ENCODE assay signal across 12 cellular contexts in the genomic region with DNA sequence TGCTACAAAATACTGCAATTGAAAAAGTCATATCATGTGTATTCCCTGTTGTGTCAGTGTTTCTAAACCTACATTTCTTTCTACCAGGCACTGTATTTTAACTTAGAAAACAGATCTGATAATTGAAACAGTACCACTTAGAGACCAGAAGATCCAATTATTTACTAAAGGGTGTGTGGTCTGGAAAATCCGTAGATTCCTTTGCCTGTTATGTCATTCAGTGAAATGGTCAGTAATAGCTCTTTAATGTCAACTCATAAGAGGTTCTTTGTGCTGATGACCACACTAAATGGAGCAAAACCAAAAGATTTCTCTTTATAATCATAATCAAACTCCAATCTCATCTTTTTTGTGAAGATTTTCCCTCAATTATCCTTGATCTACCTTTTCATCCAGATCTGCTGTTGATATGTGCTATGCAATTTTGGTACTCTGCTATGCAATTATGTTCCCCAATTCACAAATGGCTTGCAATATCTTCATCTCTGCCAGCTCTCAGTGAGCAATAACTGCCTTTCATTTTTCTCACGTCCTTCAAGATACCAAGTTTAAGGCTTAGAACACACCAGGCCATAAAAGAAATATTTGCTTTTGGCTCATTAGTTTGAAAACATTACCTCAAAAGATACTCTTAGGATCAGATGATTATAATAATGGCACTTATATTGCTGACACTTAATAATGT.
"Had no signal": no experiment of that assay in that cellular context is flagged by ENCODE, and none has a peak within 500 bp of the region (broad histone marks: within the 10 kb centered on the region; RNA-seq: fewer than 3 reads in every experiment).

No MANE protein-coding gene starts in this region.

- H3K27me3 ChIP-seq: ascending aorta, thyroid gland had no signal

- H2AFZ ChIP-seq: parathyroid adenoma had no signal

- H3K9ac ChIP-seq: parathyroid adenoma had no signal

- H3K4me3 ChIP-seq: ascending aorta, thyroid gland had no signal

- H3K4me1 ChIP-seq: ascending aorta, parathyroid adenoma, thyroid gland had no signal

- H3K9me3 ChIP-seq: ascending aorta, thyroid gland had no signal

- H3K36me3 ChIP-seq: ascending aorta, thyroid gland, WERI-Rb-1 had no signal

- H3K27ac ChIP-seq: ascending aorta, parathyroid adenoma, thyroid gland, WERI-Rb-1 had no signal

- H3K79me2 ChIP-seq: parathyroid adenoma had no signal

- ATAC-seq: activated naive CD8-positive, alpha-beta T cell treated with anti-CD3 and anti-CD28 coated beads, Interleukin-2, amount 50 U/mL, for 24 hours; activated T-helper 17 cell treated with anti-CD3 and anti-CD28 coated beads, Interleukin-2, amount 50 U/mL, for 72 hours; esophagus mucosa; left lobe of liver; stimulated activated memory B cell treated with anti-CD40 and anti-IgM and Interleukin-4, amounts not matched to agents 10 μg/mL and 1 μg/mL and 100 μg/mL, for 72 hours had no signal

- DNase-seq: activated CD4-positive, alpha-beta T cell treated with anti-CD3 and anti-CD28 coated beads, Interleukin-2, amount 50 U/mL, for 48 hours; activated naive CD4-positive, alpha-beta T cell treated with Interleukin-2 at 50 U/mL for 16 hours; activated naive CD8-positive, alpha-beta T cell treated with anti-CD3 and anti-CD28 coated beads, Interleukin-2, amount 50 U/mL, for 24 hours; naive B cell; thyroid gland; WERI-Rb-1 had no signal
